ENCODE assay signal across 9 cellular contexts in the genomic region with DNA sequence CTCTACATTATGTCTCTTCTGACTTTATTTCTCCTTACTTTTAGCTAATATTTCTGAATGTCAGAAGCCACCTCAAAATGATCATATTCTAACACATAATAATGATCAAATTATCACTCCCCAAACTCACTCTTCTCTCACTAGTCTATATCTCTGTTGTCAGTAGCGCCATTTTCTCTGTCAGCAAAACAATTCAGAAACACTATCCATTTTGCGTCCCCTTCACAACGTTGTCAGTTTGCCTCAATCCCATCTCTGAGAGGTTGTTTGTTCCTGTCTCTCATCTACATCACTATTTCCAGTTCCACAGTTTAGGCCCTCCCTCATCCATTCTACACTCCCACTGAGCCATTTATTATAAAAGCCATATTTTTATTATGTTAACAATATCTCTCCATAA.
"Had no signal": no experiment of that assay in that cellular context is flagged by ENCODE, and none has a peak within 500 bp of the region (broad histone marks: within the 10 kb centered on the region; RNA-seq: fewer than 3 reads in every experiment).

No MANE protein-coding gene starts in this region.

- H2AFZ ChIP-seq: GM23248 had no signal

- DNase-seq: GM23248, H9, HCEC 1CT, IMR-90, KG1 had no signal

- H3K4me3 Mint-ChIP-seq: H9 had no signal

- ATAC-seq: K562 had no signal

- FAIRE-seq: H1, H54, HTR-8/SVneo, K562 had no signal

- H3K27ac ChIP-seq: GM23248 had no signal

- H3K4me3 ChIP-seq: GM23248, K562 had no signal

- H3K9ac ChIP-seq: GM23248 had no signal

- H3K27ac Mint-ChIP-seq: H9 had no signal
